33 cellular contexts compared by ENCODE assay signal in the genomic region with DNA sequence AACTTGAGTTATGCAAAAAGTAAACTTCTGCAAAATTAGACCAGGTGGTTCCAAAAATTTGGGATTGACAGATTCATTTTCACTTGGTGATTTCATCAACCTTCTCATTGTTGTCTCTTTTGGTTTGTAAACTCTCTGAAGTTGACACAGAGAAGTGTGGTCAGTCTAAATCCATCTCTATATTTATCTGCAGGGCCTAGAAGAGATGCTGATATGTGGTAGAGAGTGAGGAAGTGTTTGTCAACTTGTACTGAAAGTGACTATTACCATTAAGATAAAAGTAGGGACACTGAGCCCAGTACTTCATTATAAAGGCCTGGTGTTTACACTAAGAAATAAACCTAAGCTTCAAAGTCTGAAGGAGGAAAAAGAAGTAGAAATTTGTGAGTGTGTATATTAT.
"Had no signal": no experiment of that assay in that cellular context is flagged by ENCODE, and none has a peak within 500 bp of the region (broad histone marks: within the 10 kb centered on the region; RNA-seq: fewer than 3 reads in every experiment).

No MANE protein-coding gene starts in this region.

- ATAC-seq: activated CD4-positive, alpha-beta T cell treated with anti-CD3 and anti-CD28 coated beads for 36 hours; activated CD4-positive, CD25-positive, alpha-beta regulatory T cell treated with anti-CD3 and anti-CD28 coated beads, Interleukin-2, amount 50 U/mL, for 24 hours; activated CD8-positive, alpha-beta memory T cell treated with anti-CD3 and anti-CD28 coated beads, Interleukin-2, amount 10 ng/mL, durations not matched to agents 7 days and 5 days; activated CD8-positive, alpha-beta T cell treated with anti-CD3 and anti-CD28 coated beads, Interleukin-2, amount 10 ng/mL, durations not matched to agents 7 days and 5 days; activated naive CD4-positive, alpha-beta T cell treated with anti-CD3 and anti-CD28 coated beads, Interleukin-2, amount 50 U/mL, for 72 hours; body of pancreas had no signal

- H3K4me3 ChIP-seq: adrenal gland, body of pancreas, breast epithelium had no signal

- H3K36me3 ChIP-seq: adrenal gland, brain microvascular endothelial cell, breast epithelium had no signal

- H3K9me3 ChIP-seq: adrenal gland, body of pancreas, breast epithelium had no signal

- H3K27me3 Mint-ChIP-seq: activated CD4-positive, alpha-beta memory T cell treated with anti-CD3 and anti-CD28 coated beads, Interleukin-2, amount 10 ng/mL, durations not matched to agents 7 days and 5 days; activated CD4-positive, alpha-beta T cell treated with anti-CD3 and anti-CD28 coated beads for 36 hours; activated CD4-positive, alpha-beta T cell treated with anti-CD3 and anti-CD28 coated beads, Interleukin-2, amount 10 ng/mL, durations not matched to agents 7 days and 5 days; activated CD8-positive, alpha-beta memory T cell treated with anti-CD3 and anti-CD28 coated beads, Interleukin-2, amount 10 ng/mL, durations not matched to agents 7 days and 5 days; activated naive CD4-positive, alpha-beta T cell treated with anti-CD3 and anti-CD28 coated beads, Interleukin-2, amount 10 ng/mL, durations not matched to agents 7 days and 5 days; activated naive CD8-positive, alpha-beta T cell treated with anti-CD3 and anti-CD28 coated beads for 36 hours; activated T-cell treated with anti-CD3 and anti-CD28 coated beads, Interleukin-2, amount 50 U/mL, for 24 hours had no signal

- H3K4me1 Mint-ChIP-seq: activated CD4-positive, alpha-beta memory T cell treated with anti-CD3 and anti-CD28 coated beads, Interleukin-2, amount 10 ng/mL, durations not matched to agents 7 days and 5 days; activated CD4-positive, alpha-beta T cell treated with anti-CD3 and anti-CD28 coated beads for 36 hours; activated CD4-positive, alpha-beta T cell treated with anti-CD3 and anti-CD28 coated beads, Interleukin-2, amount 10 ng/mL, durations not matched to agents 7 days and 5 days; activated CD8-positive, alpha-beta memory T cell treated with anti-CD3 and anti-CD28 coated beads, Interleukin-2, amount 10 ng/mL, durations not matched to agents 7 days and 5 days; activated naive CD4-positive, alpha-beta T cell treated with anti-CD3 and anti-CD28 coated beads, Interleukin-2, amount 10 ng/mL, durations not matched to agents 7 days and 5 days; activated naive CD8-positive, alpha-beta T cell treated with anti-CD3 and anti-CD28 coated beads for 36 hours had no signal

- DNase-seq: activated CD4-positive, alpha-beta memory T cell treated with anti-CD3 and anti-CD28 coated beads, Interleukin-2, amount 10 ng/mL, durations not matched to agents 7 days and 5 days; activated CD4-positive, alpha-beta T cell treated with anti-CD3 and anti-CD28 coated beads for 1 hour; activated CD4-positive, alpha-beta T cell treated with anti-CD3 and anti-CD28 coated beads for 36 hours; activated CD4-positive, alpha-beta T cell treated with anti-CD3 and anti-CD28 coated beads for 48 hours; activated CD4-positive, alpha-beta T cell treated with anti-CD3 and anti-CD28 coated beads, Interleukin-2, amount 10 ng/mL, durations not matched to agents 7 days and 5 days; activated CD4-positive, alpha-beta T cell treated with anti-CD3 and anti-CD28 coated beads, Interleukin-2, amount 50 U/mL, for 48 hours; activated CD4-positive, CD25-positive, alpha-beta regulatory T cell; activated CD8-positive, alpha-beta memory T cell treated with anti-CD3 and anti-CD28 coated beads for 24 hours; activated CD8-positive, alpha-beta memory T cell treated with anti-CD3 and anti-CD28 coated beads, Interleukin-2, amount 10 ng/mL, durations not matched to agents 7 days and 5 days; activated CD8-positive, alpha-beta memory T cell treated with anti-CD3 and anti-CD28 coated beads, Interleukin-2, amount 50 U/mL, for 48 hours; activated CD8-positive, alpha-beta T cell treated with anti-CD3 and anti-CD28 coated beads, Interleukin-2, amount 10 ng/mL, durations not matched to agents 7 days and 5 days; activated effector memory CD4-positive, alpha-beta T cell treated with Interleukin-2 at 50 U/mL for 16 hours; activated gamma-delta T cell; activated naive CD4-positive, alpha-beta T cell treated with anti-CD3 and anti-CD28 coated beads, Interleukin-2, amount 10 ng/mL, durations not matched to agents 7 days and 5 days; activated naive CD4-positive, alpha-beta T cell treated with Interleukin-2 at 50 U/mL for 16 hours; activated naive CD8-positive, alpha-beta T cell treated with anti-CD3 and anti-CD28 coated beads for 36 hours; activated T-cell treated with anti-CD3 and anti-CD28 coated beads, Interleukin-2, amount 50 U/mL, for 24 hours; activated T-cell treated with anti-CD3 and anti-CD28 coated beads, Interleukin-2, amount 50 U/mL, for 48 hours; adrenal gland; amniotic stem cell; aorta; body of pancreas; brain microvascular endothelial cell; central memory CD4-positive, alpha-beta T cell; T-helper 2 cell; T-helper 9 cell had no signal

- H3K4me1 ChIP-seq: adrenal gland, body of pancreas, breast epithelium had no signal

- H3K9me3 Mint-ChIP-seq: activated CD4-positive, alpha-beta T cell treated with anti-CD3 and anti-CD28 coated beads, Interleukin-2, amount 10 ng/mL, durations not matched to agents 7 days and 5 days; activated naive CD4-positive, alpha-beta T cell treated with anti-CD3 and anti-CD28 coated beads, Interleukin-2, amount 50 U/mL, for 72 hours; activated naive CD8-positive, alpha-beta T cell treated with anti-CD3 and anti-CD28 coated beads for 36 hours; activated T-cell treated with anti-CD3 and anti-CD28 coated beads, Interleukin-2, amount 50 U/mL, for 24 hours; activated T-helper 2 cell treated with anti-CD3 and anti-CD28 coated beads, Interferon-gamma antibody, Interleukin-2, Interleukin-4, amounts not matched to agents 10 μg/mL and 5 μg/mL and 100 μg/mL, durations not matched to agents 14 hours and 24 hours and 36 hours; T-helper 1 cell treated with Interleukin-12 subunit alpha and Interleukin-12 subunit beta and Interleukin-4 antibody, amounts not matched to agents 30 μg/mL and 1 μg/mL, for 36 hours; T-helper 2 cell treated with Interferon-gamma antibody and Interleukin-4, amounts not matched to agents 5 μg/mL and 100 μg/mL, for 36 hours had no signal

- H3K4me3 Mint-ChIP-seq: activated CD4-positive, alpha-beta memory T cell treated with anti-CD3 and anti-CD28 coated beads, Interleukin-2, amount 10 ng/mL, durations not matched to agents 7 days and 5 days; activated CD4-positive, alpha-beta T cell treated with anti-CD3 and anti-CD28 coated beads for 36 hours; activated CD4-positive, alpha-beta T cell treated with anti-CD3 and anti-CD28 coated beads, Interleukin-2, amount 10 ng/mL, durations not matched to agents 7 days and 5 days; activated CD8-positive, alpha-beta memory T cell treated with anti-CD3 and anti-CD28 coated beads, Interleukin-2, amount 10 ng/mL, durations not matched to agents 7 days and 5 days; activated CD8-positive, alpha-beta T cell treated with anti-CD3 and anti-CD28 coated beads, Interleukin-2, amount 10 ng/mL, durations not matched to agents 7 days and 5 days; activated naive CD4-positive, alpha-beta T cell treated with anti-CD3 and anti-CD28 coated beads, Interleukin-2, amount 10 ng/mL, durations not matched to agents 7 days and 5 days; activated naive CD8-positive, alpha-beta T cell treated with anti-CD3 and anti-CD28 coated beads for 36 hours; activated T-cell treated with anti-CD3 and anti-CD28 coated beads, Interleukin-2, amount 50 U/mL, for 24 hours; T-helper 1 cell treated with Interleukin-12 subunit alpha and Interleukin-12 subunit beta and Interleukin-4 antibody, amounts not matched to agents 30 μg/mL and 1 μg/mL, for 36 hours; T-helper 2 cell treated with Interferon-gamma antibody and Interleukin-4, amounts not matched to agents 5 μg/mL and 100 μg/mL, for 36 hours had no signal

- H3K27ac Mint-ChIP-seq: activated CD4-positive, alpha-beta memory T cell treated with anti-CD3 and anti-CD28 coated beads, Interleukin-2, amount 10 ng/mL, durations not matched to agents 7 days and 5 days; activated CD4-positive, alpha-beta T cell treated with anti-CD3 and anti-CD28 coated beads for 36 hours; activated CD4-positive, alpha-beta T cell treated with anti-CD3 and anti-CD28 coated beads, Interleukin-2, amount 10 ng/mL, durations not matched to agents 7 days and 5 days; activated CD8-positive, alpha-beta memory T cell treated with anti-CD3 and anti-CD28 coated beads, Interleukin-2, amount 10 ng/mL, durations not matched to agents 7 days and 5 days; activated CD8-positive, alpha-beta T cell treated with anti-CD3 and anti-CD28 coated beads, Interleukin-2, amount 10 ng/mL, durations not matched to agents 7 days and 5 days; activated naive CD4-positive, alpha-beta T cell treated with anti-CD3 and anti-CD28 coated beads, Interleukin-2, amount 10 ng/mL, durations not matched to agents 7 days and 5 days; activated naive CD4-positive, alpha-beta T cell treated with anti-CD3 and anti-CD28 coated beads, Interleukin-2, amount 50 U/mL, for 72 hours; activated naive CD8-positive, alpha-beta T cell treated with anti-CD3 and anti-CD28 coated beads for 36 hours; activated T-cell treated with anti-CD3 and anti-CD28 coated beads, Interleukin-2, amount 50 U/mL, for 24 hours; activated T-helper 2 cell treated with anti-CD3 and anti-CD28 coated beads, Interferon-gamma antibody, Interleukin-2, Interleukin-4, amounts not matched to agents 10 μg/mL and 5 μg/mL and 100 μg/mL, durations not matched to agents 14 hours and 24 hours and 36 hours; T-helper 1 cell treated with Interleukin-12 subunit alpha and Interleukin-12 subunit beta and Interleukin-4 antibody, amounts not matched to agents 30 μg/mL and 1 μg/mL, for 36 hours; T-helper 2 cell treated with Interferon-gamma antibody and Interleukin-4, amounts not matched to agents 5 μg/mL and 100 μg/mL, for 36 hours had no signal

- H3K27me3 ChIP-seq: adrenal gland, body of pancreas, brain microvascular endothelial cell, breast epithelium had no signal

- H3K36me3 Mint-ChIP-seq: activated CD8-positive, alpha-beta memory T cell treated with anti-CD3 and anti-CD28 coated beads, Interleukin-2, amount 10 ng/mL, durations not matched to agents 7 days and 5 days; activated naive CD4-positive, alpha-beta T cell treated with anti-CD3 and anti-CD28 coated beads, Interleukin-2, amount 10 ng/mL, durations not matched to agents 7 days and 5 days; activated naive CD4-positive, alpha-beta T cell treated with anti-CD3 and anti-CD28 coated beads, Interleukin-2, amount 50 U/mL, for 72 hours; activated naive CD8-positive, alpha-beta T cell treated with anti-CD3 and anti-CD28 coated beads for 36 hours had no signal

- H3K27ac ChIP-seq: adrenal gland, body of pancreas, brain microvascular endothelial cell, breast epithelium, VCaP had no signal
